Comparison of ENCODE assay signal across 17 cellular contexts in the genomic region with DNA sequence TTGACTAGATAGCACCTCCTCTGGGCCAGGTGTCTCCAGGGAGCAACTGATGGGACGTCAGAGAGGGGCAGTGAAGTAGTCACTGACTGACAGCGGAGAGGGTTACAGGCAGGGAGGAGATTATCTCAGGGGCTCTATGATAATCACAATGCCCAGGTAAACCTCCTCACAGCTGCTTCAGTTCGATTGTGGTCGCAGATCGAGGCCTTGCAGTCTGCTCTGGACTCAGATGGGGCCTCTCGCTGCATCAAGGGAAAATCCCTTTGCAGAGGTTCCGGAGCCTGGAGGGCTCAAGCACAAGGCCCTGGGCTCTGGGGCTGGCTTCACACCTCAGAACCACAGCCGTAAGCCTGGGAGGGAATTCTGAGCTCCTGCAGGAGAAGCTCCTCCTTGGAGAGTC. TPM values are rescaled to one million over a fixed set of nuclear protein-coding genes. Genes with fewer than 3 reads are reported as not detected.
DNase-seq lines count a peak whose midpoint lies in the region; ATAC-seq, FAIRE-seq and TF ChIP-seq lines count a peak whose summit lies in the region.
"Had no signal": no experiment of that assay in that cellular context is flagged by ENCODE, and none has a peak within 500 bp of the region (broad histone marks: within the 10 kb centered on the region; RNA-seq: fewer than 3 reads in every experiment).

No MANE protein-coding gene starts in this region.

- no peak overlapping the region for H3K9ac ChIP-seq in HepG2 (ENCODE audit: insufficient read depth, low read depth, low read length)
- H3K9ac ChIP-seq in neural progenitor cell, result no peak overlapping the region
- H3K9ac ChIP-seq: GM23248 had no signal

- no peak for FAIRE-seq in HepG2 (lab: Jason Lieb, UNC)
- FAIRE-seq: A549, GM12891, HTR-8/SVneo had no signal

- H3K27me3 ChIP-seq in right lobe of liver (no peaks in the 10 kb centered on the region), HepG2 (ENCODE audit: control insufficient read depth in 1 of 2, insufficient read depth in 2 of 2, low read length in 2 of 2) (no peaks in the 10 kb centered on the region; a peak in 1 of 5 replicates), upper lobe of right lung (no peaks in the 10 kb centered on the region), upper lobe of left lung (no peaks in the 10 kb centered on the region), neural progenitor cell (peaks cover under 1% of the 10 kb centered on the region)
- H3K27me3 ChIP-seq: BE2C had no signal

- in situ Hi-C loops in HepG2 (cut with HindIII; ENCODE audit: extremely low pct_ligation_motif_present, low pct_unique_long_range_greater_than_20kb), result no loop called here

- BruUV-seq in HepG2 (replicated peaks; lab: Mats Ljungman, UMichigan), result no TSS peak

- no peak overlapping the region for H3K27ac Mint-ChIP-seq in neural progenitor cell
- H3K27ac Mint-ChIP-seq: CD4-positive, alpha-beta memory T cell had no signal

- no peaks in the 10 kb centered on the region for H3K36me3 Mint-ChIP-seq in neural progenitor cell
- H3K36me3 Mint-ChIP-seq: CD4-positive, alpha-beta memory T cell had no signal

- CTCF ChIA-PET in HepG2 (lab: Yijun Ruan, JAX; ENCODE audit: low intra/inter-chr PET ratio, low total read pairs), result no interaction called here

- no peaks in the 10 kb centered on the region for H3K9me3 Mint-ChIP-seq in neural progenitor cell
- H3K9me3 Mint-ChIP-seq: CD4-positive, alpha-beta memory T cell had no signal

- no peaks in the 10 kb centered on the region for H3K4me1 Mint-ChIP-seq in neural progenitor cell
- H3K4me1 Mint-ChIP-seq: CD4-positive, alpha-beta memory T cell had no signal

- POLR2A ChIA-PET in HepG2 (lab: Yijun Ruan, JAX), result no interaction called here

- no peaks in the 10 kb centered on the region for H3K79me2 ChIP-seq in HepG2 (ENCODE audit: insufficient read depth, low read length)
- no peaks in the 10 kb centered on the region for H3K79me2 ChIP-seq in neural progenitor cell (ENCODE audit: low read depth)

- no peak overlapping the region for H3K4me3 ChIP-seq in right lobe of liver
- no peak overlapping the region for H3K4me3 ChIP-seq in HepG2 (replicated peaks in 1 of 3; ENCODE audit: insufficient read depth in 1 of 3, low read depth in 2 of 3, low read length in 3 of 3)
- H3K4me3 ChIP-seq in upper lobe of right lung, result no peak overlapping the region
- H3K4me3 ChIP-seq in upper lobe of left lung, result no peak overlapping the region
- no peak overlapping the region for H3K4me3 ChIP-seq in neural progenitor cell
- H3K4me3 ChIP-seq: A549, GM23248, HAP-1 had no signal

- no peaks in the 10 kb centered on the region for H3F3A ChIP-seq in neural progenitor cell (ENCODE audit: low read depth)

- H2AFZ ChIP-seq in HepG2 (ENCODE audit: low read length), result no peak overlapping the region
- H2AFZ ChIP-seq in neural progenitor cell (replicated peaks), result no peak overlapping the region
- H2AFZ ChIP-seq: GM23248 had no signal

- H3K4me3 Mint-ChIP-seq in neural progenitor cell, result no peak overlapping the region

- 100% methylated on average over 1 of the region's 8 CpGs for WGBS in right lobe of liver (ENCODE audit: insufficient coverage, low coverage, low lambda C conversion rate, missing lambda C conversion rate)
- WGBS in HepG2 (ENCODE audit: low lambda C conversion rate), result 90% methylated on average over 7 of the region's 8 CpGs
- 90% methylated on average over 8 of the region's 8 CpGs for WGBS in upper lobe of left lung, 2 donors

- no peak for TF ChIP-seq EP300 in HepG2 (IDR thresholded peaks at IDR 0.05; ENCODE audit: low read depth in 2 of 2, low read length in 2 of 2)
- TF ChIP-seq EP300 in HepG2 (CRISPR knock-in tag; IDR thresholded peaks at IDR 0.05; ENCODE audit: borderline replicate concordance), result no peak
- no peak for TF ChIP-seq EP300 in upper lobe of left lung (IDR thresholded peaks at IDR 0.05)

- DNase-seq in right lobe of liver, result peak in 2 of 3 donors; percentile 21 to 38
- DNase-seq in HepG2 (ENCODE audit: low spot score), result no peak
- DNase-seq in caudate nucleus (lab: John Stamatoyannopoulos, UW), result no peak
- peak; percentile 84 for DNase-seq in mesenteric fat pad (ENCODE audit: low spot score)
- peak; percentile 42 for DNase-seq in upper lobe of right lung
- DNase-seq in upper lobe of left lung, result no peak
- no peak for DNase-seq in HPDE6-E6E7 (ENCODE audit: extremely low spot score)
- no peak for DNase-seq in neural progenitor cell (ENCODE audit: low spot score)
- DNase-seq: BE2C; CD4-positive, alpha-beta memory T cell; DMS79; GM23248 had no signal

- no peak overlapping the region for H3K27ac ChIP-seq in right lobe of liver
- H3K27ac ChIP-seq in HepG2 (ENCODE audit: extremely low read length, insufficient read depth, low read length), result no peak overlapping the region
- peak overlapping the region; percentile 7 for H3K27ac ChIP-seq in caudate nucleus (ENCODE audit: low read depth, low read length)
- H3K27ac ChIP-seq in upper lobe of right lung, result no peak overlapping the region
- H3K27ac ChIP-seq in upper lobe of left lung, result no peak overlapping the region
- H3K27ac ChIP-seq in neural progenitor cell, result no peak overlapping the region
- H3K27ac ChIP-seq: A549, C4-2B, GM23248 had no signal

- peaks cover 10% of the 10 kb centered on the region for H3K27me3 Mint-ChIP-seq in neural progenitor cell (ENCODE audit: insufficient read depth, low read depth)

- H3K9me3 ChIP-seq in right lobe of liver (no peaks in the 10 kb centered on the region), HepG2 (ENCODE audit: low read length) (no peaks in the 10 kb centered on the region), upper lobe of right lung (no peaks in the 10 kb centered on the region), upper lobe of left lung (no peaks in the 10 kb centered on the region), neural progenitor cell (ENCODE audit: low read depth) (no peaks in the 10 kb centered on the region)
- H3K9me3 ChIP-seq: A549, BE2C, HAP-1 had no signal

- ATAC-seq in right lobe of liver (no peak), HepG2 (no peak), upper lobe of right lung (no peak), upper lobe of left lung (ENCODE audit: low FRiP score in 2 of 2) (no peak)
- ATAC-seq: A549 had no signal

- TF ChIP-seq RAD21 in HepG2 (CRISPR knock-in tag; IDR thresholded peaks at IDR 0.05), result no peak

- H3K36me3 ChIP-seq in right lobe of liver, result peaks cover 0 to 79% (median 18%) of the 10 kb centered on the region in 4 donors
- H3K36me3 ChIP-seq in HepG2 (replicated peaks in 1 of 2; ENCODE audit: control insufficient read depth in 1 of 2, insufficient read depth in 2 of 2, low read length in 2 of 2), result peaks cover 28 to 42% of the 10 kb centered on the region in 2 experiments
- H3K36me3 ChIP-seq in upper lobe of right lung, result no peaks in the 10 kb centered on the region
- H3K36me3 ChIP-seq in upper lobe of left lung, result no peaks in the 10 kb centered on the region
- no peaks in the 10 kb centered on the region for H3K36me3 ChIP-seq in neural progenitor cell
- H3K36me3 ChIP-seq: BE2C, HAP-1 had no signal

- H4K20me1 ChIP-seq in HepG2 (ENCODE audit: insufficient read depth, low read length) (no peaks in the 10 kb centered on the region), neural progenitor cell (ENCODE audit: low read depth) (no peaks in the 10 kb centered on the region)

- TF ChIP-seq POLR2A in right lobe of liver (IDR thresholded peaks at IDR 0.05), result no peak
- TF ChIP-seq POLR2A in HepG2 (IDR thresholded peaks at IDR 0.05; ENCODE audit: insufficient read depth in 1 of 2, low read depth in 2 of 2, low read length in 2 of 2), result no peak
- no peak for TF ChIP-seq POLR2A in upper lobe of left lung (IDR thresholded peaks at IDR 0.05)

- H3K4me2 ChIP-seq in HepG2 (ENCODE audit: low read depth, low read length) (no peak overlapping the region), neural progenitor cell (no peak overlapping the region)
- H3K4me2 ChIP-seq: A549 had no signal

- intact Hi-C loops in right lobe of liver (cut with DNase I) (no loop called here), HepG2 (cut with micrococcal nuclease; ENCODE audit: unreplicated experiment) (no loop called here), upper lobe of right lung (cut with DNase I) (no loop called here)

- no peak for TF ChIP-seq CTCF in right lobe of liver (IDR thresholded peaks at IDR 0.05)
- TF ChIP-seq CTCF in HepG2 (CRISPR knock-in tag; IDR thresholded peaks at IDR 0.05), result no peak
- no peak for TF ChIP-seq CTCF in upper lobe of right lung (IDR thresholded peaks at IDR 0.05)
- TF ChIP-seq CTCF in upper lobe of left lung (IDR thresholded peaks at IDR 0.05), result no peak
- no peak for TF ChIP-seq CTCF in neural progenitor cell (IDR thresholded peaks at IDR 0.05)

- H3K4me1 ChIP-seq in right lobe of liver (peaks cover 0 to 11% (median 0%) of the 10 kb centered on the region in 4 donors), HepG2 (ENCODE audit: insufficient read depth, low read length) (no peaks in the 10 kb centered on the region), upper lobe of right lung (no peaks in the 10 kb centered on the region), upper lobe of left lung (no peaks in the 10 kb centered on the region), neural progenitor cell (no peaks in the 10 kb centered on the region)
- H3K4me1 ChIP-seq: A549, BE2C, HAP-1 had no signal

RNA-seq across cellular contexts. Expression of a gene that starts 19.3 kb away (rescaled TPM):
- 10 to 100 TPM; 17.7 to 28.6 (median 24.1) TPM for total RNA-seq in right lobe of liver
- total RNA-seq in HepG2 (2016; rRNA removed; fragmentation: Illumina TruSeq; extraction: Trizol), result 41.2 and 72.5 TPM in 2 replicates
- total RNA-seq in HepG2 (2016; cell fraction: cytosol; rRNA removed; fragmentation: Illumina TruSeq; extraction: Trizol; ENCODE audit: low read depth), result 21.5 and 21.7 TPM in 2 replicates
- 44.9 and 72.9 TPM in 2 replicates for total RNA-seq in HepG2 (2016; cell fraction: insoluble cytoplasmic fraction; rRNA removed; fragmentation: Illumina TruSeq; extraction: Trizol)
- 29.4 and 29.6 TPM in 2 replicates for total RNA-seq in HepG2 (2016; cell fraction: membrane; rRNA removed; fragmentation: Illumina TruSeq; extraction: Trizol)
- total RNA-seq in HepG2 (2016; cell fraction: nucleus; rRNA removed; fragmentation: Illumina TruSeq; extraction: Trizol), result 43.1 and 47.7 TPM in 2 replicates
- 80.0 and 108 TPM in 2 replicates for polyA plus RNA-seq in HepG2 (2011; rRNA removed)
- polyA plus RNA-seq in HepG2 (2011; cell fraction: cytosol; rRNA removed), result 70.8 and 71.1 TPM in 2 replicates
- 95.5 and 97.7 TPM in 2 replicates for polyA plus RNA-seq in HepG2 (2011; cell fraction: nucleus; rRNA removed)
- 77.4 and 94.8 TPM in 2 replicates for polyA plus RNA-seq in HepG2 (2012)
- 43.0 and 50.4 TPM in 2 replicates for polyA plus RNA-seq in HepG2 (2016; cell fraction: cytosol; fragmentation: Illumina TruSeq; extraction: Trizol; ENCODE audit: low read depth)
- 177 and 178 TPM in 2 replicates for polyA plus RNA-seq in HepG2 (2016; cell fraction: insoluble cytoplasmic fraction; fragmentation: Illumina TruSeq; extraction: Trizol; ENCODE audit: low read depth)
- 42.8 and 43.9 TPM in 2 replicates for polyA plus RNA-seq in HepG2 (2016; cell fraction: membrane; fragmentation: Illumina TruSeq; extraction: Trizol; ENCODE audit: low read depth)
- 92.5 and 99.3 TPM in 2 replicates for polyA plus RNA-seq in HepG2 (2016; cell fraction: nucleus; fragmentation: Illumina TruSeq; extraction: Trizol; ENCODE audit: insufficient read depth, low read depth)
- polyA minus RNA-seq in HepG2 (2011; rRNA and poly(A)+ RNA removed; ENCODE audit: low replicate concordance), result 12.8 and 30.9 TPM in 2 replicates
- polyA minus RNA-seq in HepG2 (2011; cell fraction: cytosol; rRNA and poly(A)+ RNA removed), result 23.8 and 31.7 TPM in 2 replicates
- polyA minus RNA-seq in HepG2 (2011; cell fraction: nucleus; rRNA and poly(A)+ RNA removed), result 50.7 and 51.6 TPM in 2 replicates
- total RNA-seq in mesenteric fat pad, result 40.8 TPM
- total RNA-seq in upper lobe of right lung, result 40.7 TPM
- 10 to 100 TPM; 32.1 to 53.4 (median 40.2) TPM for total RNA-seq in upper lobe of left lung
- total RNA-seq in neural progenitor cell (ENCODE audit: low replicate concordance), result 64.6 and 98.0 TPM in 2 replicates

RNA-seq across cellular contexts. Expression of a gene that starts 37.0 kb away (rescaled TPM):
- total RNA-seq in right lobe of liver, result 10 to 100 TPM; 30.4 to 52.5 (median 39.6) TPM
- 31.6 and 63.0 TPM in 2 replicates for total RNA-seq in HepG2 (2016; rRNA removed; fragmentation: Illumina TruSeq; extraction: Trizol)
- total RNA-seq in HepG2 (2016; cell fraction: cytosol; rRNA removed; fragmentation: Illumina TruSeq; extraction: Trizol; ENCODE audit: low read depth), result 25.6 and 30.5 TPM in 2 replicates
- 31.1 and 66.3 TPM in 2 replicates for total RNA-seq in HepG2 (2016; cell fraction: insoluble cytoplasmic fraction; rRNA removed; fragmentation: Illumina TruSeq; extraction: Trizol)
- 32.0 and 35.3 TPM in 2 replicates for total RNA-seq in HepG2 (2016; cell fraction: membrane; rRNA removed; fragmentation: Illumina TruSeq; extraction: Trizol)
- total RNA-seq in HepG2 (2016; cell fraction: nucleus; rRNA removed; fragmentation: Illumina TruSeq; extraction: Trizol), result 52.7 and 62.7 TPM in 2 replicates
- 56.6 and 66.1 TPM in 2 replicates for polyA plus RNA-seq in HepG2 (2011; rRNA removed)
- polyA plus RNA-seq in HepG2 (2011; cell fraction: cytosol; rRNA removed), result 58.8 and 79.4 TPM in 2 replicates
- 21.8 and 28.5 TPM in 2 replicates for polyA plus RNA-seq in HepG2 (2011; cell fraction: nucleus; rRNA removed)
- 38.2 and 44.5 TPM in 2 replicates for polyA plus RNA-seq in HepG2 (2012)
- 19.0 and 26.3 TPM in 2 replicates for polyA plus RNA-seq in HepG2 (2016; cell fraction: cytosol; fragmentation: Illumina TruSeq; extraction: Trizol; ENCODE audit: low read depth)
- polyA plus RNA-seq in HepG2 (2016; cell fraction: insoluble cytoplasmic fraction; fragmentation: Illumina TruSeq; extraction: Trizol; ENCODE audit: low read depth), result 29.3 and 32.0 TPM in 2 replicates
- 23.0 and 24.1 TPM in 2 replicates for polyA plus RNA-seq in HepG2 (2016; cell fraction: membrane; fragmentation: Illumina TruSeq; extraction: Trizol; ENCODE audit: low read depth)
- 81.3 and 91.5 TPM in 2 replicates for polyA plus RNA-seq in HepG2 (2016; cell fraction: nucleus; fragmentation: Illumina TruSeq; extraction: Trizol; ENCODE audit: insufficient read depth, low read depth)
- 31.0 and 35.1 TPM in 2 replicates for polyA minus RNA-seq in HepG2 (2011; rRNA and poly(A)+ RNA removed; ENCODE audit: low replicate concordance)
- 19.4 and 21.8 TPM in 2 replicates for polyA minus RNA-seq in HepG2 (2011; cell fraction: cytosol; rRNA and poly(A)+ RNA removed)
- polyA minus RNA-seq in HepG2 (2011; cell fraction: nucleus; rRNA and poly(A)+ RNA removed), result 64.9 and 77.1 TPM in 2 replicates
- total RNA-seq in mesenteric fat pad, result 87.2 TPM
- 78.5 TPM for total RNA-seq in upper lobe of right lung
- 100 to 1,000 TPM in 2 of 6 donors, 10 to 100 TPM in 4; 48.2 to 106 (median 78.2) TPM for total RNA-seq in upper lobe of left lung
- total RNA-seq in neural progenitor cell (ENCODE audit: low replicate concordance), result 26.0 and 39.1 TPM in 2 replicates

Comparison
In these comparisons a context has a peak if more than half of its experiments do, and no peak if none do; other contexts are left out.
1. DNase-seq: peak in right lobe of liver (2 of 3), mesenteric fat pad (single experiment) and upper lobe of right lung (single experiment); none in HepG2 (single experiment), caudate nucleus (0 of 61), upper lobe of left lung (0 of 2), HPDE6-E6E7 (single experiment) and neural progenitor cell (single experiment).